In the genomic region with DNA sequence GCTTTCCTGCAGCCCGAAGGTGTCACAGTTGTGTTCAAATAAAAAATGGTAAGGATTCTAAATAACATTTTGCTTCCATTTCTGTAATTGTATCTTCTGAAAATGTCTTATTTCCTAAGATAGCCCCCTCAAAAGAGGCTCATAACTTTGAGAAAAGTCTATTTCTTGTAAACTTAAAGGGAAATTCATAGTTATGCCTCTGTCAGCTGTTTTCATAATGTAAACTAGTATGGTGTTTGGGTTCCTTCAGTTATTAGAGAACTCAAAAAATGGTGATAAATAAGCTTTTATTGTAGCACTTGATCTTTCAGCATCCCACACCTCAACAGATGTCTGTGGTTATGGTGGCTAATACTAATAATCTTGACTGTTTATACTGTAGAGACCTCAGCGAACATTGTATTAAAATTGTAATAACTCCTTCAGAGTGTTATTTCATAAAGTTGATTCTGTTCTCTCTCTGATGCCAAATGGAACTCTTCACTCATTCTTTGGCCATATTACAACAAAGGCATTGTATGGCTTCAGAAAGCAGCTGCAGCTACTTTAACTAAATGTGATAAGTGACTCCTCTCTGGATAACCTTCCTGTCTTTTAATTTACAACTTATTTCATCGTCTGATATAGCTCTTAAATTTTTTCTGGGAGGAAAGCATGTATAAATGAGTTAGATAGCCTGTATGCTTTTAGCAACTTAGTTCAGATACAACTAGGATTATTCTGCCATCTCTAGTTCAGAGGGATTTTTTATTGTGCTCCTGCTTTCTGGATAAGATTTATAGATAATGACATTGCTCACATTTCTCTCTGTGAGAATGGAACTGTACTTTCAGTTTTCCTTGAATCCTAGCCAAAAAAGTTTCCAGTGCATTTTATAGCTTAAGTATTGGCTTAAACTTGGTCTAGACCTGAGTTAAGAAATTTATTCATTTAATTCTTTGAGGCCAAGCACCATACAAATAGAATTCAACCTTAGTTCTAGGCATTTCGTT, we compare ENCODE assay signal across 16 cellular contexts. TPM values are rescaled to one million over a fixed set of nuclear protein-coding genes. Genes with fewer than 3 reads are reported as not detected.
DNase-seq lines count a peak whose midpoint lies in the region; ATAC-seq, FAIRE-seq and TF ChIP-seq lines count a peak whose summit lies in the region.
"Had no signal": no experiment of that assay in that cellular context is flagged by ENCODE, and none has a peak within 500 bp of the region (broad histone marks: within the 10 kb centered on the region; RNA-seq: fewer than 3 reads in every experiment).

No MANE protein-coding gene starts in this region.

- TF ChIP-seq RAD21 in K562 (CRISPR knock-in tag; conservative IDR thresholded peaks at IDR 0.05 in 1 of 2, IDR thresholded peaks at IDR 0.05 in 1 of 2), result no peak

- no peak overlapping the region for H3K4me2 ChIP-seq in K562 (ENCODE audit: insufficient read depth, low read length)

- in situ Hi-C loops in K562 (cut with MboI), result no loop called here

- H3K27me3 ChIP-seq in K562 (ENCODE audit: control insufficient read depth in 2 of 2, insufficient read depth in 2 of 2, low read length in 2 of 2) (no peaks in the 10 kb centered on the region), tibial artery (no peaks in the 10 kb centered on the region)
- H3K27me3 ChIP-seq: right lobe of liver had no signal

- 46% methylated on average over 4 of the region's 4 CpGs for WGBS in K562 (ENCODE audit: insufficient coverage, low coverage, missing lambda C conversion rate)

- TF ChIP-seq CTCF in K562 (IDR thresholded peaks at IDR 0.05 in 2 of 3, conservative IDR thresholded peaks at IDR 0.05 in 1 of 3; ENCODE audit: insufficient read depth in 2 of 3, low read depth in 1 of 3, low read length in 3 of 3) (no peak), progenitor cell of endocrine pancreas (IDR thresholded peaks at IDR 0.05; ENCODE audit: unreplicated experiment) (no peak), tibial artery (IDR thresholded peaks at IDR 0.05) (no peak)

- CTCF ChIA-PET in K562 (lab: Yijun Ruan, JAX; ENCODE audit: low intra/inter-chr PET ratio), result no interaction called here

- no peaks in the 10 kb centered on the region for H3K27me3 Mint-ChIP-seq in progenitor cell of endocrine pancreas
- H3K27me3 Mint-ChIP-seq: activated CD4-positive, alpha-beta memory T cell treated with anti-CD3 and anti-CD28 coated beads, Interleukin-2, amount 10 ng/mL, durations not matched to agents 7 days and 5 days; CD4-positive, alpha-beta memory T cell; naive thymus-derived CD8-positive, alpha-beta T cell had no signal

- BruUV-seq in K562 (replicated peaks; lab: Mats Ljungman, UMichigan), result no TSS peak

- DNase-seq in OCI-M1 (lab: John Stamatoyannopoulos, UW) (peak; percentile 58), K562 (ENCODE audit: extremely low read depth in 1 of 4, low spot score in 3 of 4) (no peak), left colon (no peak), stromal cell of bone marrow (ENCODE audit: low read depth) (peak; percentile 33), progenitor cell of endocrine pancreas (ENCODE audit: low spot score, unreplicated experiment) (no peak), putamen (ENCODE audit: low spot score) (no peak), tibial artery (no peak)
- DNase-seq: activated CD4-positive, alpha-beta memory T cell treated with anti-CD3 and anti-CD28 coated beads, Interleukin-2, amount 10 ng/mL, durations not matched to agents 7 days and 5 days; CD4-positive, alpha-beta memory T cell; naive thymus-derived CD8-positive, alpha-beta T cell; NCI-H1930; NCI-H510A; right lobe of liver; stimulated activated CD4-positive, alpha-beta T cell treated with anti-CD3 and anti-CD28 coated beads, Interleukin-4, amount 100 ng/mL, for 4 hours had no signal

- H3K4me1 ChIP-seq in K562 (replicated peaks in 1 of 2; ENCODE audit: control insufficient read depth in 2 of 2, insufficient read depth in 2 of 2, low read length in 2 of 2), result peaks cover 11 to 44% of the 10 kb centered on the region in 2 experiments
- peaks cover 0 to 18% (median 7%) of the 10 kb centered on the region in 4 donors for H3K4me1 ChIP-seq in tibial artery
- H3K4me1 ChIP-seq: right lobe of liver had no signal

- H3K79me2 ChIP-seq in K562 (ENCODE audit: control insufficient read depth, insufficient read depth, low read length), result 0 out of 3 replicates have a peak, but pooled peaks cover 3% of the 10 kb centered on the region

- TF ChIP-seq POLR2A in K562 (conservative IDR thresholded peaks at IDR 0.05), result no peak

- H3K36me3 ChIP-seq in K562 (ENCODE audit: control insufficient read depth, insufficient read depth, low read length), result peaks cover 86% of the 10 kb centered on the region
- H3K36me3 ChIP-seq in tibial artery, result peaks cover 68 to 81% (median 70%) of the 10 kb centered on the region in 3 donors

- intact Hi-C loops in K562 (cut with micrococcal nuclease) (no loop called here), left colon (cut with DNase I, micrococcal nuclease) (no loop called here), tibial artery (cut with DNase I; ENCODE audit: low total_unique reads) (no loop called here)

- H3K9ac ChIP-seq in K562 (ENCODE audit: insufficient read depth in 1 of 2, low read depth in 2 of 2, low read length in 2 of 2), result no peak overlapping the region; a peak in 1 of 4 replicates

- POLR2A ChIA-PET in K562 (lab: Yijun Ruan, JAX), result interaction anchor here (0.6 to 1.3 kb wide), 5 partner anchors 16 to 895 kb away, joined by 3 to 5 read pairs (median 4); a partner anchor contains a TSS

- no peak overlapping the region for H2AFZ ChIP-seq in K562 (ENCODE audit: low read depth, low read length)

- ATAC-seq in K562 (no peak), left colon (peak; percentile 77)
- ATAC-seq: naive thymus-derived CD8-positive, alpha-beta T cell; right lobe of liver had no signal

- H3K9me3 ChIP-seq in K562 (replicated peaks; ENCODE audit: control insufficient read depth, insufficient read depth, low read depth, low read length) (no peaks in the 10 kb centered on the region), tibial artery (no peaks in the 10 kb centered on the region)
- H3K9me3 ChIP-seq: right lobe of liver had no signal

- H4K20me1 ChIP-seq in K562 (replicated peaks; ENCODE audit: control insufficient read depth, insufficient read depth, low read length), result no peaks in the 10 kb centered on the region

- no peak for FAIRE-seq in K562 (lab: Jason Lieb, UNC)

- H3K4me3 ChIP-seq in K562 (no peak overlapping the region), tibial artery (no peak overlapping the region)
- H3K4me3 ChIP-seq: coronary artery, right lobe of liver had no signal

- no peak overlapping the region for H3K27ac Mint-ChIP-seq in progenitor cell of endocrine pancreas
- H3K27ac Mint-ChIP-seq: activated CD4-positive, alpha-beta memory T cell treated with anti-CD3 and anti-CD28 coated beads, Interleukin-2, amount 10 ng/mL, durations not matched to agents 7 days and 5 days; activated T-helper 1 cell treated with anti-CD3 and anti-CD28 coated beads, Interleukin-12 subunit alpha, Interleukin-12 subunit beta, Interleukin-2, Interleukin-4 antibody, amounts not matched to agents 30 ng/mL and 10 ng/mL and 1 ng/mL, durations not matched to agents 14 hours and 24 hours and 36 hours; CD4-positive, alpha-beta memory T cell had no signal

- no peaks in the 10 kb centered on the region for H3K9me1 ChIP-seq in K562 (ENCODE audit: control insufficient read depth, insufficient read depth, low read length)

- no peaks in the 10 kb centered on the region for H3K4me1 Mint-ChIP-seq in progenitor cell of endocrine pancreas (ENCODE audit: low read depth)
- H3K4me1 Mint-ChIP-seq: activated CD4-positive, alpha-beta memory T cell treated with anti-CD3 and anti-CD28 coated beads, Interleukin-2, amount 10 ng/mL, durations not matched to agents 7 days and 5 days had no signal

- no peaks in the 10 kb centered on the region for H3K9me3 Mint-ChIP-seq in progenitor cell of endocrine pancreas (ENCODE audit: low read depth)
- H3K9me3 Mint-ChIP-seq: activated CD4-positive, alpha-beta memory T cell treated with anti-CD3 and anti-CD28 coated beads, Interleukin-2, amount 10 ng/mL, durations not matched to agents 7 days and 5 days; activated T-helper 1 cell treated with anti-CD3 and anti-CD28 coated beads, Interleukin-12 subunit alpha, Interleukin-12 subunit beta, Interleukin-2, Interleukin-4 antibody, amounts not matched to agents 30 ng/mL and 10 ng/mL and 1 ng/mL, durations not matched to agents 14 hours and 24 hours and 36 hours; CD4-positive, alpha-beta memory T cell; naive thymus-derived CD8-positive, alpha-beta T cell had no signal

- H3K27ac ChIP-seq in K562 (ENCODE audit: extremely low read depth, low read depth, low read length) (peak overlapping the region; percentile 5; the same call in 2 of the 3 replicates), tibial artery (no peak overlapping the region)
- H3K27ac ChIP-seq: coronary artery, right lobe of liver had no signal

- peaks cover 39% of the 10 kb centered on the region for H3K36me3 Mint-ChIP-seq in progenitor cell of endocrine pancreas (ENCODE audit: insufficient read depth)

- H3K4me3 Mint-ChIP-seq in progenitor cell of endocrine pancreas (ENCODE audit: low read depth), result no peak overlapping the region
- H3K4me3 Mint-ChIP-seq: activated CD4-positive, alpha-beta memory T cell treated with anti-CD3 and anti-CD28 coated beads, Interleukin-2, amount 10 ng/mL, durations not matched to agents 7 days and 5 days; activated T-helper 1 cell treated with anti-CD3 and anti-CD28 coated beads, Interleukin-12 subunit alpha, Interleukin-12 subunit beta, Interleukin-2, Interleukin-4 antibody, amounts not matched to agents 30 ng/mL and 10 ng/mL and 1 ng/mL, durations not matched to agents 14 hours and 24 hours and 36 hours; CD4-positive, alpha-beta memory T cell; naive thymus-derived CD8-positive, alpha-beta T cell had no signal

- TF ChIP-seq EP300 in K562 (IDR thresholded peaks at IDR 0.05; ENCODE audit: low read length), result no peak

RNA-seq across cellular contexts. Expression of a gene that starts 57.4 kb away (rescaled TPM):
- total RNA-seq in K562 (2011; cell fraction: chromatin; rRNA removed; ENCODE audit: low replicate concordance), result 81.9 and 159 TPM in 2 replicates
- total RNA-seq in K562 (2011; cell fraction: nucleolus; rRNA removed), result 31.5 and 52.2 TPM in 2 replicates
- 65.8 and 115 TPM in 2 replicates for total RNA-seq in K562 (2011; cell fraction: nucleoplasm; rRNA removed)
- total RNA-seq in K562 (2014; rRNA removed) (23.7 and 25.6 TPM in 2 replicates), K562 (2014; rRNA removed; fragmentation: Illumina TruSeq; extraction: Trizol) (31.4 and 33.3 TPM in 2 replicates), K562 (2015; rRNA removed; fragmentation: Illumina TruSeq; extraction: Trizol) (32.3 and 39.3 TPM in 2 replicates), K562 (2021) (38.7 and 41.7 TPM in 2 replicates), left colon (10 to 100 TPM; 27.9 to 29.0 TPM), progenitor cell of endocrine pancreas (50.1 and 50.8 TPM in 2 replicates)
- polyA plus RNA-seq in K562 (2011; rRNA removed) (80.5 and 117 TPM in 2 replicates), K562 (2014; fragmentation: Illumina TruSeq; extraction: Trizol) (27.8 and 32.0 TPM in 2 replicates), K562 (2014; fragmentation: Nextera tagmentation; extraction: Ambion mirVana) (10 to 100 TPM in 1 of 2 experiments, 1 to 10 TPM in 1; 9.8 to 11.3 TPM), K562 (2014; rRNA removed) (24.2 and 25.4 TPM in 2 replicates)
- polyA plus RNA-seq in K562 (2011; cell fraction: cytosol; rRNA removed), result 34.1 and 98.5 TPM in 2 replicates
- 64.5 and 148 TPM in 2 replicates for polyA plus RNA-seq in K562 (2011; cell fraction: nucleus; rRNA removed)
- polyA plus RNA-seq in K562 (2012), result 25.6 and 27.9 TPM in 2 replicates
- 161 and 267 TPM in 2 replicates for polyA minus RNA-seq in K562 (2011; rRNA and poly(A)+ RNA removed)
- 47.6 and 59.6 TPM in 2 replicates for polyA minus RNA-seq in K562 (2011; cell fraction: cytosol; rRNA and poly(A)+ RNA removed)
- polyA minus RNA-seq in K562 (2011; cell fraction: nucleus; rRNA and poly(A)+ RNA removed), result 16.6 and 47.5 TPM in 2 replicates

Comparison
In these comparisons a context has a peak if more than half of its experiments do, and no peak if none do; other contexts are left out.
1. DNase-seq: peak in OCI-M1 (single experiment) and stromal cell of bone marrow (single experiment); none in K562 (0 of 4), left colon (0 of 2), progenitor cell of endocrine pancreas (single experiment), putamen (single experiment) and tibial artery (0 of 2).